In genomic region chr11:12108875-12109453, GRCh38 we compare ENCODE assay signal across 19 cellular contexts. TPM values are rescaled to one million over a fixed set of nuclear protein-coding genes. Genes with fewer than 3 reads are reported as not detected.
DNase-seq lines count a peak whose midpoint lies in the region; ATAC-seq and TF ChIP-seq lines count a peak whose summit lies in the region.
"Had no signal": no experiment of that assay in that cellular context is flagged by ENCODE, and none has a peak within 500 bp of the region (broad histone marks: within the 10 kb centered on the region; RNA-seq: fewer than 3 reads in every experiment).

No MANE protein-coding gene starts in this region.

- H3K9me2 ChIP-seq in GM23248 (ENCODE audit: insufficient read depth): no peaks in the 10 kb centered on the region

- CTCF ChIA-PET in activated CD8-positive, alpha-beta memory T cell treated with anti-CD3 and anti-CD28 coated beads, Interleukin-2, amount 10 ng/mL, durations not matched to agents 7 days and 5 days (lab: Charles Lee): interaction anchor here (0.6 to 4.1 kb wide), 11 partner anchors 9 to 180 kb away, joined by 3 to 18 read pairs (median 4); no protein-coding TSS in a partner anchor
- CTCF ChIA-PET in CD8-positive, alpha-beta memory T cell (lab: Charles Lee): interaction anchor here (0.6 to 3.6 kb wide), 4 partner anchors 9 to 172 kb away, joined by 3 to 13 read pairs (median 4); no protein-coding TSS in a partner anchor

- H2AFZ ChIP-seq in GM23248: no peak overlapping the region

- no peak overlapping the region for H3K9ac ChIP-seq in GM23248

- no peak for DNase-seq in activated CD8-positive, alpha-beta memory T cell treated with anti-CD3 and anti-CD28 coated beads, Interleukin-2, amount 10 ng/mL, durations not matched to agents 7 days and 5 days
- no peak for DNase-seq in activated CD8-positive, alpha-beta memory T cell treated with anti-CD3 and anti-CD28 coated beads, Interleukin-2, amount 50 U/mL, for 4 hours
- no peak for DNase-seq in CD8-positive, alpha-beta memory T cell
- DNase-seq in natural killer cell (no peak), Peyer's patch (no peak), GM23248 (no peak), NOMO-1 (lab: John Stamatoyannopoulos, UW; ENCODE audit: unreplicated experiment in 2 of 2) (no peak)
- DNase-seq: ACHN; activated CD4-positive, CD25-positive, alpha-beta regulatory T cell treated with anti-CD3 and anti-CD28 coated beads, Interleukin-2, amount 50 U/mL, for 72 hours; brain microvascular endothelial cell; dermis blood vessel endothelial cell; Karpas-422; NCI-H2171 treated with DMSO at 0.1 percent for 48 hours; NK-92 treated with Interleukin-12 subunit alpha and Interleukin-12 subunit beta, amount 100 ng/mL, for 24 hours; SHP77 had no signal

- WGBS in GM23248 (ENCODE audit: low coverage in 1 of 2, low lambda C conversion rate in 2 of 2, missing lambda C conversion rate in 2 of 2), 2 experiments: 96 to 97% methylated on average over 2 of the region's 2 CpGs

- no peak for ATAC-seq in activated CD8-positive, alpha-beta memory T cell treated with anti-CD3 and anti-CD28 coated beads, Interleukin-2, amount 10 ng/mL, durations not matched to agents 7 days and 5 days
- ATAC-seq in natural killer cell: no peak

- H3K27ac Mint-ChIP-seq in activated CD8-positive, alpha-beta memory T cell treated with anti-CD3 and anti-CD28 coated beads, Interleukin-2, amount 10 ng/mL, durations not matched to agents 7 days and 5 days: peak overlapping the region; percentile 90
- peak overlapping the region in 5 of 8 donors; percentile 16 to 68 (median 48) for H3K27ac Mint-ChIP-seq in CD8-positive, alpha-beta memory T cell
- H3K27ac Mint-ChIP-seq in brain (peak overlapping the region in 1 of 5 experiments; percentile 77), natural killer cell (no peak overlapping the region)

- no peaks in the 10 kb centered on the region for H4K20me1 ChIP-seq in GM23248 (ENCODE audit: insufficient read depth)

- H3K4me3 ChIP-seq in CD8-positive, alpha-beta memory T cell (ENCODE audit: low read length): no peak overlapping the region
- no peak overlapping the region for H3K4me3 ChIP-seq in Peyer's patch
- no peak overlapping the region for H3K4me3 ChIP-seq in GM23248
- H3K4me3 ChIP-seq: lung had no signal

- H3K4me3 Mint-ChIP-seq in activated CD8-positive, alpha-beta memory T cell treated with anti-CD3 and anti-CD28 coated beads, Interleukin-2, amount 10 ng/mL, durations not matched to agents 7 days and 5 days: peak overlapping the region; percentile 77
- peak overlapping the region; percentile 15 to 91 (median 63) for H3K4me3 Mint-ChIP-seq in CD8-positive, alpha-beta memory T cell
- H3K4me3 Mint-ChIP-seq in brain: peak overlapping the region; percentile 81 to 88 (median 83)
- H3K4me3 Mint-ChIP-seq in natural killer cell: peak overlapping the region; percentile 71

- H3K27me3 ChIP-seq in CD8-positive, alpha-beta memory T cell (ENCODE audit: insufficient read depth, low read length, poor library complexity, severe bottlenecking): no peaks in the 10 kb centered on the region
- H3K27me3 ChIP-seq in Peyer's patch (no peaks in the 10 kb centered on the region), GM23248 (replicated peaks; ENCODE audit: insufficient read depth) (no peaks in the 10 kb centered on the region)
- H3K27me3 ChIP-seq: brain microvascular endothelial cell, esophagus muscularis mucosa had no signal

- no peaks in the 10 kb centered on the region for H3K36me3 Mint-ChIP-seq in activated CD8-positive, alpha-beta memory T cell treated with anti-CD3 and anti-CD28 coated beads, Interleukin-2, amount 10 ng/mL, durations not matched to agents 7 days and 5 days
- H3K36me3 Mint-ChIP-seq in CD8-positive, alpha-beta memory T cell: peaks cover 0 to 2% (median 0%) of the 10 kb centered on the region in 3 donors
- H3K36me3 Mint-ChIP-seq in brain (no peaks in the 10 kb centered on the region), natural killer cell (no peaks in the 10 kb centered on the region)

- no peaks in the 10 kb centered on the region for H3K9me3 Mint-ChIP-seq in activated CD8-positive, alpha-beta memory T cell treated with anti-CD3 and anti-CD28 coated beads, Interleukin-2, amount 10 ng/mL, durations not matched to agents 7 days and 5 days (ENCODE audit: low read depth)
- no peaks in the 10 kb centered on the region for H3K9me3 Mint-ChIP-seq in CD8-positive, alpha-beta memory T cell
- H3K9me3 Mint-ChIP-seq in brain (peaks cover 0 to 3% (median 0%) of the 10 kb centered on the region in 5 experiments), natural killer cell (no peaks in the 10 kb centered on the region)

- peaks cover 17% of the 10 kb centered on the region for H3K4me1 ChIP-seq in CD8-positive, alpha-beta memory T cell (ENCODE audit: insufficient read depth, low read length)
- H3K4me1 ChIP-seq in Peyer's patch: peaks cover 0 to 32% (median 5%) of the 10 kb centered on the region in 4 donors
- peaks cover 24% of the 10 kb centered on the region for H3K4me1 ChIP-seq in GM23248 (ENCODE audit: insufficient read depth)

- in situ Hi-C loops in GM23248 (cut with MboI): no loop called here

- H3K79me2 ChIP-seq in GM23248 (ENCODE audit: insufficient read depth): peaks cover 34% of the 10 kb centered on the region

- no peak overlapping the region for H3K4me2 ChIP-seq in GM23248 (ENCODE audit: unreplicated experiment)

- H3K9me3 ChIP-seq in CD8-positive, alpha-beta memory T cell (ENCODE audit: low read length): no peaks in the 10 kb centered on the region
- H3K9me3 ChIP-seq in Peyer's patch: no peaks in the 10 kb centered on the region
- H3K9me3 ChIP-seq in GM23248 (ENCODE audit: low read depth): no peaks in the 10 kb centered on the region
- H3K9me3 ChIP-seq: esophagus muscularis mucosa, neutrophil had no signal

- H3K27me3 Mint-ChIP-seq in activated CD8-positive, alpha-beta memory T cell treated with anti-CD3 and anti-CD28 coated beads, Interleukin-2, amount 10 ng/mL, durations not matched to agents 7 days and 5 days: no peaks in the 10 kb centered on the region
- H3K27me3 Mint-ChIP-seq in CD8-positive, alpha-beta memory T cell: peaks cover 0 to 2% of the 10 kb centered on the region in 2 donors
- H3K27me3 Mint-ChIP-seq in brain (peaks cover 58% of the 10 kb centered on the region), natural killer cell (ENCODE audit: low read depth in 2 of 2) (peaks cover 6 to 11% of the 10 kb centered on the region in 2 donors)

- intact Hi-C loops in natural killer cell (cut with micrococcal nuclease): no loop called here

- TF ChIP-seq CTCF in brain (conservative IDR thresholded peaks at IDR 0.05): no peak
- TF ChIP-seq CTCF in natural killer cell (IDR thresholded peaks at IDR 0.05): no peak
- no peak for TF ChIP-seq CTCF in Peyer's patch (IDR thresholded peaks at IDR 0.05)

- POLR2A ChIA-PET in CD8-positive, alpha-beta memory T cell (lab: Charles Lee): interaction anchor here (0.6 to 0.7 kb wide), 2 partner anchors 10 to 11 kb away, joined by 3 to 5 read pairs; no protein-coding TSS in a partner anchor

- no peak overlapping the region for H3K27ac ChIP-seq in CD8-positive, alpha-beta memory T cell (ENCODE audit: low read depth, low read length)
- peak overlapping the region in 1 of 4 donors; percentile 96 for H3K27ac ChIP-seq in Peyer's patch
- no peak overlapping the region for H3K27ac ChIP-seq in GM23248
- H3K27ac ChIP-seq: brain microvascular endothelial cell, neutrophil had no signal

- no peak for TF ChIP-seq POLR2A in Peyer's patch (IDR thresholded peaks at IDR 0.05)

- peaks cover 50% of the 10 kb centered on the region for H3K4me1 Mint-ChIP-seq in activated CD8-positive, alpha-beta memory T cell treated with anti-CD3 and anti-CD28 coated beads, Interleukin-2, amount 10 ng/mL, durations not matched to agents 7 days and 5 days
- H3K4me1 Mint-ChIP-seq in CD8-positive, alpha-beta memory T cell: peaks cover 22 to 45% (median 40%) of the 10 kb centered on the region in 3 donors
- peaks cover 39% of the 10 kb centered on the region for H3K4me1 Mint-ChIP-seq in brain
- H3K4me1 Mint-ChIP-seq in natural killer cell: peaks cover 30 to 42% of the 10 kb centered on the region in 2 donors

- H3F3A ChIP-seq in GM23248 (ENCODE audit: insufficient read depth): no peaks in the 10 kb centered on the region

- no peaks in the 10 kb centered on the region for H3K36me3 ChIP-seq in CD8-positive, alpha-beta memory T cell (ENCODE audit: insufficient read depth, low read length)
- H3K36me3 ChIP-seq in Peyer's patch (no peaks in the 10 kb centered on the region), GM23248 (ENCODE audit: low read depth) (0 out of 2 replicates have a peak, but pooled peaks cover 7% of the 10 kb centered on the region)
- H3K36me3 ChIP-seq: esophagus muscularis mucosa, neutrophil had no signal

RNA-seq across cellular contexts. Expression of gene MICAL2, which starts 1.4 kb away (rescaled TPM):
- total RNA-seq in activated CD8-positive, alpha-beta memory T cell treated with anti-CD3 and anti-CD28 coated beads, Interleukin-2, amount 10 ng/mL, durations not matched to agents 7 days and 5 days: 100 to 1,000 TPM; 120 to 168 TPM
- total RNA-seq in CD8-positive, alpha-beta memory T cell: 100 to 1,000 TPM; 146 to 147 TPM
- polyA plus RNA-seq in CD8-positive, alpha-beta memory T cell: 32.4 TPM
- polyA plus RNA-seq in brain (ENCODE audit: insufficient read depth, low read depth, low replicate concordance) (62.9 TPM), GM23248 (2016; fragmentation: Nextera tagmentation; extraction: Ambion mirVana) (81.6 and 83.3 TPM in 2 replicates)
- total RNA-seq in natural killer cell (10 to 100 TPM; 54.6 to 68.6 (median 57.4) TPM), Peyer's patch (100 to 1,000 TPM; 109 to 197 (median 183) TPM)
- total RNA-seq in GM23248 (2014; rRNA removed; shearing (Covaris generic)): 158 and 182 TPM in 2 replicates

Comparison
In these comparisons a context has a peak if more than half of its experiments do, and no peak if none do; other contexts are left out.
1. H3K27ac Mint-ChIP-seq: peak in activated CD8-positive, alpha-beta memory T cell treated with anti-CD3 and anti-CD28 coated beads, Interleukin-2, amount 10 ng/mL, durations not matched to agents 7 days and 5 days (single experiment) and CD8-positive, alpha-beta memory T cell (5 of 8); none in natural killer cell (0 of 2).
2. Peak in every context shown above with its lines, with median percentiles within 50 percentile points of each other: H3K4me3 Mint-ChIP-seq.